ENCODE assay signal across 24 cellular contexts in the genomic region with DNA sequence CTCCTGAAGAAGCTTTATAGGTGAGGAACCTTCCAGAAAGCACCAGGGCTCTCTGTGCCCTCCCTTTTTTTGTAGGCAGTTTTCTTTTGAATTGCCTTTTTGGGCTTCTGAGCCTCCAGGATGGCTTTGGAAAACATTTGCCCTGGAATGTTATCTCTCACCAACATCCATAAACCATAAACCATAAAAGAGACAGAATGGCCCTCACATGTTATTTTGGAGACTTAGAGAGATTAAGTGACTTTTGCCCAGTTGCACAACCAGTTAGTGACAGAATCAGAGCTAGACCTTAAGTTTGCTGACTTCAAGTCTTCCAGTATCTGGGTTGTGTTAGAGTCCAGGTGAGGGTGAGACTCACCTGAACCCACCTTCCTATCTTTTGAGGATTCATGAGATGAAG.
"Had no signal": no experiment of that assay in that cellular context is flagged by ENCODE, and none has a peak within 500 bp of the region (broad histone marks: within the 10 kb centered on the region; RNA-seq: fewer than 3 reads in every experiment).

No MANE protein-coding gene starts in this region.

- H3K4me1 Mint-ChIP-seq: activated naive CD4-positive, alpha-beta T cell treated with anti-CD3 and anti-CD28 coated beads, Interleukin-2, amount 50 U/mL, for 24 hours had no signal

- H3K27ac ChIP-seq: Peyer's patch, RWPE1, SJSA1 had no signal

- FAIRE-seq: bronchial epithelial cell had no signal

- ATAC-seq: activated CD8-positive, alpha-beta T cell treated with anti-CD3 and anti-CD28 coated beads, Interleukin-2, amount 10 ng/mL, durations not matched to agents 7 days and 5 days had no signal

- H3K27me3 Mint-ChIP-seq: activated naive CD4-positive, alpha-beta T cell treated with anti-CD3 and anti-CD28 coated beads, Interleukin-2, amount 50 U/mL, for 24 hours; activated T-cell treated with anti-CD3 and anti-CD28 coated beads, Interleukin-2, amount 50 U/mL, for 24 hours had no signal

- DNase-seq: activated CD4-positive, alpha-beta T cell treated with anti-CD3 and anti-CD28 coated beads for 48 hours; activated CD4-positive, alpha-beta T cell treated with anti-CD3 and anti-CD28 coated beads, Interleukin-2, amount 50 U/mL, for 4 hours; activated CD4-positive, CD25-positive, alpha-beta regulatory T cell treated with anti-CD3 and anti-CD28 coated beads, Interleukin-2, amount 50 U/mL, for 72 hours; activated CD8-positive, alpha-beta memory T cell treated with anti-CD3 and anti-CD28 coated beads, Interleukin-2, amount 50 U/mL, for 48 hours; activated CD8-positive, alpha-beta T cell treated with anti-CD3 and anti-CD28 coated beads, Interleukin-2, amount 10 ng/mL, durations not matched to agents 7 days and 5 days; activated effector memory CD4-positive, alpha-beta T cell treated with Interleukin-2 at 50 U/mL for 16 hours; activated naive CD4-positive, alpha-beta T cell; activated T-cell treated with anti-CD3 and anti-CD28 coated beads, Interleukin-2, amount 50 U/mL, for 24 hours; aorta; Karpas-422; MM.1S; NCI-H1105; NCI-H1436; NCI-H1694 treated with DMSO at 0.1 percent for 48 hours; NCI-H2029 treated with DMSO at 0.1 percent for 48 hours; NCI-H524; Peyer's patch had no signal

- H3K9me3 ChIP-seq: Peyer's patch, SJSA1 had no signal

- H3K27ac Mint-ChIP-seq: activated CD8-positive, alpha-beta T cell treated with anti-CD3 and anti-CD28 coated beads, Interleukin-2, amount 10 ng/mL, durations not matched to agents 7 days and 5 days; activated naive CD4-positive, alpha-beta T cell treated with anti-CD3 and anti-CD28 coated beads, Interleukin-2, amount 50 U/mL, for 24 hours; activated T-cell treated with anti-CD3 and anti-CD28 coated beads, Interleukin-2, amount 50 U/mL, for 24 hours; activated T-helper 1 cell treated with anti-CD3 and anti-CD28 coated beads, Interleukin-12 subunit alpha, Interleukin-12 subunit beta, Interleukin-2, Interleukin-4 antibody, amounts not matched to agents 30 ng/mL and 10 ng/mL and 1 ng/mL, durations not matched to agents 14 hours and 24 hours and 36 hours; T-helper 1 cell treated with Interleukin-12 subunit alpha and Interleukin-12 subunit beta and Interleukin-4 antibody, amounts not matched to agents 30 μg/mL and 1 μg/mL, for 36 hours; WTC11 had no signal

- H3K4me3 Mint-ChIP-seq: activated CD8-positive, alpha-beta T cell treated with anti-CD3 and anti-CD28 coated beads, Interleukin-2, amount 10 ng/mL, durations not matched to agents 7 days and 5 days; activated naive CD4-positive, alpha-beta T cell treated with anti-CD3 and anti-CD28 coated beads, Interleukin-2, amount 50 U/mL, for 24 hours; activated T-cell treated with anti-CD3 and anti-CD28 coated beads, Interleukin-2, amount 50 U/mL, for 24 hours; activated T-helper 1 cell treated with anti-CD3 and anti-CD28 coated beads, Interleukin-12 subunit alpha, Interleukin-12 subunit beta, Interleukin-2, Interleukin-4 antibody, amounts not matched to agents 30 ng/mL and 10 ng/mL and 1 ng/mL, durations not matched to agents 14 hours and 24 hours and 36 hours; T-helper 1 cell treated with Interleukin-12 subunit alpha and Interleukin-12 subunit beta and Interleukin-4 antibody, amounts not matched to agents 30 μg/mL and 1 μg/mL, for 36 hours; WTC11 had no signal

- H3K36me3 ChIP-seq: Peyer's patch, SJSA1 had no signal

- H3K27me3 ChIP-seq: Peyer's patch, SJSA1 had no signal

- H3K9me3 Mint-ChIP-seq: activated naive CD4-positive, alpha-beta T cell treated with anti-CD3 and anti-CD28 coated beads, Interleukin-2, amount 50 U/mL, for 24 hours; activated T-cell treated with anti-CD3 and anti-CD28 coated beads, Interleukin-2, amount 50 U/mL, for 24 hours; activated T-helper 1 cell treated with anti-CD3 and anti-CD28 coated beads, Interleukin-12 subunit alpha, Interleukin-12 subunit beta, Interleukin-2, Interleukin-4 antibody, amounts not matched to agents 30 ng/mL and 10 ng/mL and 1 ng/mL, durations not matched to agents 14 hours and 24 hours and 36 hours; T-helper 1 cell treated with Interleukin-12 subunit alpha and Interleukin-12 subunit beta and Interleukin-4 antibody, amounts not matched to agents 30 μg/mL and 1 μg/mL, for 36 hours; WTC11 had no signal

- H3K4me3 ChIP-seq: Peyer's patch, SJSA1 had no signal
